ENCODE assay signal across 1 cellular context in genomic region chr10:102876747-102877153, GRCh38.
TF ChIP-seq lines count a peak whose summit lies in the region.

No MANE protein-coding gene starts in this region.

TF ChIP-seq in HepG2, 621 proteins besides CTCF, POLR2A, EP300 and RAD21 (continued from another document and continues in another):
- TF ChIP-seq ZNF639 (CRISPR knock-in tag; conservative IDR thresholded peaks at IDR 0.05): no peak
- no peak for TF ChIP-seq RNF219 (CRISPR knock-in tag; IDR thresholded peaks at IDR 0.05)
- TF ChIP-seq ZBTB39 (CRISPR knock-in tag; IDR thresholded peaks at IDR 0.05): no peak
- no peak for TF ChIP-seq SMC3 (IDR thresholded peaks at IDR 0.05; ENCODE audit: low read length)
- no peak for TF ChIP-seq ZNF484 (CRISPR knock-in tag; IDR thresholded peaks at IDR 0.05; ENCODE audit: borderline replicate concordance, low read depth)
- TF ChIP-seq HHEX (CRISPR knock-in tag; IDR thresholded peaks at IDR 0.05): 0 out of 2 replicates have a peak, but pooled peaks have one; percentile 55
- no peak for TF ChIP-seq ZNF3 (CRISPR knock-in tag; IDR thresholded peaks at IDR 0.05)
- TF ChIP-seq ZMAT5 (CRISPR knock-in tag; IDR thresholded peaks at IDR 0.05; ENCODE audit: borderline replicate concordance, low read depth): no peak
- no peak for TF ChIP-seq ATF2 (CRISPR knock-in tag; IDR thresholded peaks at IDR 0.05)
- TF ChIP-seq NCOA2 (CRISPR knock-in tag; IDR thresholded peaks at IDR 0.05): peak; percentile 38; the same call in 1 of the 2 replicates
- TF ChIP-seq SMAD3 (CRISPR knock-in tag; IDR thresholded peaks at IDR 0.05): no peak
- TF ChIP-seq PAXIP1 (CRISPR knock-in tag; conservative IDR thresholded peaks at IDR 0.05): peak; percentile 89
- TF ChIP-seq MYNN (CRISPR knock-in tag; IDR thresholded peaks at IDR 0.05; ENCODE audit: low read depth): no peak
- no peak for TF ChIP-seq ZNF281 (CRISPR knock-in tag; IDR thresholded peaks at IDR 0.05; ENCODE audit: borderline replicate concordance)
- no peak; the same call in 1 of the 2 replicates for TF ChIP-seq GFI1 (CRISPR knock-in tag; IDR thresholded peaks at IDR 0.05; ENCODE audit: borderline replicate concordance)
- TF ChIP-seq ZNF232 (CRISPR knock-in tag; IDR thresholded peaks at IDR 0.05; ENCODE audit: borderline replicate concordance): no peak
- TF ChIP-seq SOX5 (CRISPR knock-in tag; IDR thresholded peaks at IDR 0.05; ENCODE audit: borderline replicate concordance): peak; percentile 48; the same call in 1 of the 2 replicates
- no peak for TF ChIP-seq ZKSCAN5 (CRISPR knock-in tag; IDR thresholded peaks at IDR 0.05)
- peak; percentile 42; the same call in 1 of the 2 replicates for TF ChIP-seq ISL2 (CRISPR knock-in tag; IDR thresholded peaks at IDR 0.05)
- TF ChIP-seq TCF12 (IDR thresholded peaks at IDR 0.05): no peak
- peak; percentile 30; the same call in 1 of the 2 replicates for TF ChIP-seq TCF12 (CRISPR knock-in tag; IDR thresholded peaks at IDR 0.05)
- TF ChIP-seq REL (CRISPR knock-in tag; conservative IDR thresholded peaks at IDR 0.05): no peak
- no peak for TF ChIP-seq REPIN1 (CRISPR knock-in tag; IDR thresholded peaks at IDR 0.05; ENCODE audit: borderline replicate concordance, low read depth)
- TF ChIP-seq GATA4 (IDR thresholded peaks at IDR 0.05; ENCODE audit: borderline replicate concordance, low read depth): no peak
- no peak for TF ChIP-seq SKIL (CRISPR knock-in tag; IDR thresholded peaks at IDR 0.05; ENCODE audit: borderline replicate concordance)
- no peak for TF ChIP-seq ZNF713 (CRISPR knock-in tag; IDR thresholded peaks at IDR 0.05)
- TF ChIP-seq MEIS2 (CRISPR knock-in tag; IDR thresholded peaks at IDR 0.05): no peak
- no peak for TF ChIP-seq RBM22 (optimal IDR thresholded peaks at IDR 0.05; ENCODE audit: low read length)
- no peak for TF ChIP-seq SP140L (CRISPR knock-in tag; IDR thresholded peaks at IDR 0.05; ENCODE audit: borderline replicate concordance)
- TF ChIP-seq BRCA1 (CRISPR knock-in tag; IDR thresholded peaks at IDR 0.05): no peak
- no peak for TF ChIP-seq ZNF503 (CRISPR knock-in tag; IDR thresholded peaks at IDR 0.05)
- TF ChIP-seq KMT2A (CRISPR knock-in tag; IDR thresholded peaks at IDR 0.05): no peak
- TF ChIP-seq MXD3 (CRISPR knock-in tag; IDR thresholded peaks at IDR 0.05): no peak
- TF ChIP-seq YEATS2 (CRISPR knock-in tag; IDR thresholded peaks at IDR 0.05; ENCODE audit: borderline replicate concordance): no peak
- no peak for TF ChIP-seq ZFY (CRISPR knock-in tag; IDR thresholded peaks at IDR 0.05)
- no peak for TF ChIP-seq MED1 (CRISPR knock-in tag; IDR thresholded peaks at IDR 0.05)
- no peak for TF ChIP-seq ZNF414 (CRISPR knock-in tag; IDR thresholded peaks at IDR 0.05)
- no peak for TF ChIP-seq ZNF691 (CRISPR knock-in tag; IDR thresholded peaks at IDR 0.05; ENCODE audit: borderline replicate concordance, low read depth)
- TF ChIP-seq ZNF580 (CRISPR knock-in tag; IDR thresholded peaks at IDR 0.05; ENCODE audit: borderline replicate concordance, low read depth): no peak
- TF ChIP-seq ZNF101 (CRISPR knock-in tag; IDR thresholded peaks at IDR 0.05; ENCODE audit: borderline replicate concordance, low read depth): no peak
- TF ChIP-seq GTF3A (CRISPR knock-in tag; conservative IDR thresholded peaks at IDR 0.05): no peak
